8 cellular contexts compared by ENCODE assay signal in the genomic region with DNA sequence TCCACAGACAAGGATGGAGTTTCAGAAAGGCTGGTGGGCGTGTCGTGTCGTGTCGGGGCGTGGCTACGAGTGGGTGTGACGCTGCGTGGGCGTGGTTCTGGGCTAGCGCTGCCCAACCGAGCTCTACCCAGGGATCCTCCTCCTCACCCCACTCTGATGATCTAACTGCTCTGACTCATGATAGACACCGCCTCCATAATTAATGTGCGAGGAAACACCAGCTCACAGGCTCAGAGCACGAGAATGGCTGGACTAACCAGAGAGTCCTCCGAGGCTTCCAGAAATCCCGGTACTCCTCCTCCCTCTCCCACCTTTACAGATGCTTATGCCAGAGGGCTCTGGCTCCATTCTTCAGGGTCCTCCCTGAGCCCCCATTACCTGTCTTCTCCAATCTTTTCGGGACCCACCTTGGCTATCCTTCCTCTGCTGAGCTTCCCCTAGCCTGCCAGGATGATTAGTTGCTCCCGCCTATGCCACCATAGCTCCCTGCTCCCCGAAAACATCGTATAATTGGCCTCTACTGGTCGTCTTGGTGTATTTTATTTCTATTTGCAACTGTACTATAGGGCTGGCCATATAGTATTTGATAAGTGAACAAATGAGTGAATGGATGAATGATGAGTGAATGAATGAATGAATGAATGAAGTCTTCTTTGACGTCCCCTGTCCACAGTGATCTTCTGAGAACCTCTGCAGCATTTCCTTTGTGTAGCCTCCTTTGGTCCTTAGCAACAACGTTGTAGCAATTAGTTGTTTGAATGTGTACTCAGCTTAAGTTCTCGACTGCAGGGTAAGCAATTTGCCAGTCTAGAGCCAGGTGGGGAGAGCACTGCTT. TPM values are rescaled to one million over a fixed set of nuclear protein-coding genes. Genes with fewer than 3 reads are reported as not detected.
A peak's percentile ranks its signal among the peaks of the same experiment; 100 is the strongest.
DNase-seq lines count a peak whose midpoint lies in the region; ATAC-seq and TF ChIP-seq lines count a peak whose summit lies in the region.

No MANE protein-coding gene starts in this region.

- peak overlapping the region; percentile 55 to 67 for H3K27ac ChIP-seq in ovary
- peak overlapping the region in 3 of 4 donors; percentile 21 to 52 (median 27) for H3K27ac ChIP-seq in transverse colon

- no peak overlapping the region for H3K4me3 ChIP-seq in ovary
- H3K4me3 ChIP-seq in transverse colon: no peak overlapping the region

- H3K4me3 Mint-ChIP-seq in glutamatergic neuron (ENCODE audit: unreplicated experiment): peak overlapping the region; percentile 39

- 29 to 30% (median 30%) methylated on average over 24 of the region's 24 CpGs for WGBS in ovary, 3 donors
- WGBS in transverse colon (ENCODE audit: low coverage in 1 of 2), 2 donors: 29 to 73% methylated on average over 5 to 24 of the region's 24 CpGs

- H3K4me1 Mint-ChIP-seq in glutamatergic neuron (ENCODE audit: low read depth, unreplicated experiment): peaks cover 4% of the 10 kb centered on the region

- no peaks in the 10 kb centered on the region for H3K36me3 Mint-ChIP-seq in activated naive CD4-positive, alpha-beta T cell treated with anti-CD3 and anti-CD28 coated beads, Interleukin-2, amount 50 U/mL, for 72 hours
- no peaks in the 10 kb centered on the region for H3K36me3 Mint-ChIP-seq in glutamatergic neuron (ENCODE audit: unreplicated experiment)

- no peaks in the 10 kb centered on the region for H3K9me3 Mint-ChIP-seq in activated naive CD4-positive, alpha-beta T cell treated with anti-CD3 and anti-CD28 coated beads, Interleukin-2, amount 50 U/mL, for 72 hours
- peaks cover 4% of the 10 kb centered on the region for H3K9me3 Mint-ChIP-seq in glutamatergic neuron (ENCODE audit: unreplicated experiment)

- H3K4me1 ChIP-seq in ovary (ENCODE audit: insufficient read depth) (peaks cover 12% of the 10 kb centered on the region), transverse colon (peaks cover 0 to 12% (median 5%) of the 10 kb centered on the region in 4 donors)

- ATAC-seq in activated naive CD4-positive, alpha-beta T cell treated with anti-CD3 and anti-CD28 coated beads, Interleukin-2, amount 50 U/mL, for 72 hours: peak; percentile 95 to 96
- ATAC-seq in HG03378 (IDR thresholded peaks at IDR 0.05; ENCODE audit: unreplicated experiment): no peak

- H3K27me3 Mint-ChIP-seq in glutamatergic neuron (ENCODE audit: unreplicated experiment): peaks cover 2% of the 10 kb centered on the region

- peak; percentile 77 for DNase-seq in GM03348 (ENCODE audit: low spot score)
- peak; percentile 84 for DNase-seq in LoVo (ENCODE audit: low spot score)
- DNase-seq in SIG-M5 treated with dmso at 0.1 percent for 504 hours (lab: John Stamatoyannopoulos, UW; ENCODE audit: unreplicated experiment): peak; percentile 94
- DNase-seq in activated naive CD4-positive, alpha-beta T cell treated with anti-CD3 and anti-CD28 coated beads, Interleukin-2, amount 50 U/mL, for 72 hours (ENCODE audit: low spot score in 2 of 2): peak; percentile 59 to 61
- DNase-seq in glutamatergic neuron: peak; percentile 83
- peak; percentile 90 to 95 (median 95) for DNase-seq in ovary
- peak; percentile 88 for DNase-seq in transverse colon

- no peak overlapping the region for H3K27ac Mint-ChIP-seq in activated naive CD4-positive, alpha-beta T cell treated with anti-CD3 and anti-CD28 coated beads, Interleukin-2, amount 50 U/mL, for 72 hours
- H3K27ac Mint-ChIP-seq in glutamatergic neuron (ENCODE audit: unreplicated experiment): peak overlapping the region; percentile 57

- intact Hi-C loops in ovary (cut with DNase I): no loop called here
- intact Hi-C loops in transverse colon (cut with DNase I; ENCODE audit: low total_unique reads): no loop called here

- no peak for TF ChIP-seq EP300 in ovary (IDR thresholded peaks at IDR 0.05)
- TF ChIP-seq EP300 in transverse colon (IDR thresholded peaks at IDR 0.05; ENCODE audit: low read depth): no peak

- in situ Hi-C loops in transverse colon (cut with MboI; ENCODE audit: low pct_ligation_motif_present in 1 of 4, low pct_unique_long_range_greater_than_20kb in 1 of 4, low sequenced_read_pairs in 3 of 4): no loop called here

- TF ChIP-seq CTCF in glutamatergic neuron (IDR thresholded peaks at IDR 0.05; ENCODE audit: partially characterized antibody, unreplicated experiment): no peak
- no peak for TF ChIP-seq CTCF in ovary (IDR thresholded peaks at IDR 0.05)
- no peak for TF ChIP-seq CTCF in transverse colon (IDR thresholded peaks at IDR 0.05)

- TF ChIP-seq POLR2A in ovary (IDR thresholded peaks at IDR 0.05) (peak; percentile 41), transverse colon (IDR thresholded peaks at IDR 0.05) (no peak)

- no peaks in the 10 kb centered on the region for H3K9me3 ChIP-seq in ovary
- H3K9me3 ChIP-seq in transverse colon: no peaks in the 10 kb centered on the region

- H3K27me3 ChIP-seq in ovary: no peaks in the 10 kb centered on the region
- no peaks in the 10 kb centered on the region for H3K27me3 ChIP-seq in transverse colon

- H3K36me3 ChIP-seq in ovary (no peaks in the 10 kb centered on the region), transverse colon (no peaks in the 10 kb centered on the region)

RNA-seq across cellular contexts. Expression of gene TMPRSS13, which starts 21.7 kb away (rescaled TPM):
- 1 to 10 TPM in 1 of 2 donors, under 1 TPM in 1; 0.39 to 1.8 TPM for total RNA-seq in activated naive CD4-positive, alpha-beta T cell treated with anti-CD3 and anti-CD28 coated beads, Interleukin-2, amount 50 U/mL, for 72 hours
- total RNA-seq in glutamatergic neuron (ENCODE audit: unreplicated experiment): 0.32 TPM
- 1 to 10 TPM in 1 of 7 donors, under 1 TPM in 4, not detected in 2; 0.12 to 2.0 (median 0.24) TPM for total RNA-seq in ovary
- under 1 TPM; 0.05 to 0.22 TPM for polyA plus RNA-seq in ovary
- total RNA-seq in transverse colon: under 1 TPM in 2 of 4 donors, not detected in 2; 0.27 to 0.79 TPM

RNA-seq across cellular contexts. Expression of gene FXYD6, which starts 31.0 kb away (rescaled TPM):
- total RNA-seq in activated naive CD4-positive, alpha-beta T cell treated with anti-CD3 and anti-CD28 coated beads, Interleukin-2, amount 50 U/mL, for 72 hours: under 1 TPM in 1 of 2 donors, not detected in 1; 0.31 TPM
- total RNA-seq in glutamatergic neuron (ENCODE audit: unreplicated experiment) (57.1 TPM), ovary (100 to 1,000 TPM; 119 to 322 (median 264) TPM), transverse colon (10 to 100 TPM; 29.2 to 62.5 (median 46.0) TPM)
- polyA plus RNA-seq in ovary: 100 to 1,000 TPM; 256 to 445 TPM

Comparison
In these comparisons a context has a peak if more than half of its experiments do, and no peak if none do; other contexts are left out.
1. RNA of gene FXYD6, which starts 31.0 kb away (total RNA-seq): 119 to 322 TPM in ovary, 57.1 TPM in glutamatergic neuron (single experiment) and 29.2 to 62.5 TPM in transverse colon; 0.31 TPM in activated naive CD4-positive, alpha-beta T cell treated with anti-CD3 and anti-CD28 coated beads, Interleukin-2, amount 50 U/mL, for 72 hours; every median in the first group is over 10 times any median in the second.
2. Peak in every context shown above with its lines, with median percentiles within 50 percentile points of each other: DNase-seq.